ENCODE assay signal across 22 cellular contexts in genomic region chr7:508461-509170, GRCh38. TPM values are rescaled to one million over a fixed set of nuclear protein-coding genes. Genes with fewer than 3 reads are reported as not detected.
DNase-seq lines count a peak whose midpoint lies in the region; ATAC-seq, FAIRE-seq and TF ChIP-seq lines count a peak whose summit lies in the region.
"Had no signal": no experiment of that assay in that cellular context is flagged by ENCODE, and none has a peak within 500 bp of the region (broad histone marks: within the 10 kb centered on the region; RNA-seq: fewer than 3 reads in every experiment).

No MANE protein-coding gene starts in this region.

- intact Hi-C loops in Right ventricle myocardium superior (cut with DNase I), result no loop called here
- intact Hi-C loops in pancreas (cut with DNase I), result loop anchor here in 2 of 3 donors (5.0 to 10.0 kb wide), 2 partner anchors 144 to 166 kb away; no protein-coding TSS in a partner anchor

- ATAC-seq in Right ventricle myocardium superior (ENCODE audit: poor library complexity) (no peak), pancreas (no peak)
- ATAC-seq: HCT116 had no signal

- 98% methylated on average over 12 of the region's 12 CpGs for WGBS in hepatocyte (ENCODE audit: low lambda C conversion rate, missing lambda C conversion rate)
- WGBS in pancreas, 2 donors, result 90 to 96% methylated on average over 11 to 12 of the region's 12 CpGs

- no peak overlapping the region for H3K27ac ChIP-seq in right atrium auricular region
- peak overlapping the region; percentile 62 for H3K27ac ChIP-seq in hepatocyte
- no peak overlapping the region for H3K27ac ChIP-seq in pancreas
- H3K27ac ChIP-seq: GM23248, SJCRH30 had no signal

- peaks cover 15% of the 10 kb centered on the region for H4K20me1 ChIP-seq in hepatocyte (ENCODE audit: insufficient read depth, poor library complexity, severe bottlenecking)

- DNase-seq in Right ventricle myocardium superior (peak; percentile 27), right atrium auricular region (ENCODE audit: low spot score) (no peak), hepatocyte (ENCODE audit: low spot score) (no peak), pancreas (peak in 4 of 6 donors; percentile 3 to 55 (median 42)), NCI-H2196 treated with DMSO at 0.1 percent for 48 hours (lab: John Stamatoyannopoulos, UW; ENCODE audit: unreplicated experiment) (no peak), ureter (ENCODE audit: low spot score) (no peak), NCI-H2081 (lab: John Stamatoyannopoulos, UW) (no peak)
- no peak for DNase-seq in activated naive CD4-positive, alpha-beta T cell (lab: John Stamatoyannopoulos, UW)
- DNase-seq: 8988T; CD4-positive, CD25-positive, alpha-beta regulatory T cell; DMS153; GDM1; GM23248; KG1; NCI-H1105 treated with DMSO at 0.1 percent for 48 hours; NCI-H1694; NCI-H2107; NCI-H345; NCI-H524 treated with DMSO at 0.1 percent for 48 hours; SJCRH30 had no signal

- H3K36me3 ChIP-seq in right atrium auricular region (peaks cover 59% of the 10 kb centered on the region), hepatocyte (replicated peaks; ENCODE audit: insufficient read depth, low read depth) (no peaks in the 10 kb centered on the region), pancreas (peaks cover 3 to 38% (median 14%) of the 10 kb centered on the region in 3 donors)
- H3K36me3 ChIP-seq: SJCRH30 had no signal

- no peak overlapping the region for H3K4me3 ChIP-seq in right atrium auricular region
- H3K4me3 ChIP-seq in hepatocyte, result no peak overlapping the region
- no peak overlapping the region for H3K4me3 ChIP-seq in pancreas
- H3K4me3 ChIP-seq: GM23248, SJCRH30 had no signal

- H3K79me2 ChIP-seq in hepatocyte, result peaks cover 26% of the 10 kb centered on the region

- H3K9me2 ChIP-seq in hepatocyte (replicated peaks; ENCODE audit: insufficient read depth), result no peaks in the 10 kb centered on the region

- H3K4me2 ChIP-seq in hepatocyte, result no peak overlapping the region

- no peaks in the 10 kb centered on the region for H3K9me3 ChIP-seq in right atrium auricular region
- no peaks in the 10 kb centered on the region for H3K9me3 ChIP-seq in hepatocyte (ENCODE audit: low read depth)
- no peaks in the 10 kb centered on the region for H3K9me3 ChIP-seq in pancreas
- H3K9me3 ChIP-seq: Caco-2, SJCRH30 had no signal

- H2AFZ ChIP-seq in hepatocyte, result no peak overlapping the region
- H2AFZ ChIP-seq: GM23248 had no signal

- no peak for FAIRE-seq in pancreas (lab: Jason Lieb, UNC)

- TF ChIP-seq CTCF in right atrium auricular region (IDR thresholded peaks at IDR 0.05) (no peak), hepatocyte (IDR thresholded peaks at IDR 0.05; ENCODE audit: poor library complexity) (no peak), pancreas (IDR thresholded peaks at IDR 0.05) (no peak)

- H3K4me1 ChIP-seq in right atrium auricular region (peaks cover 0 to 40% of the 10 kb centered on the region in 2 donors), hepatocyte (ENCODE audit: insufficient read depth) (peaks cover 24% of the 10 kb centered on the region), pancreas (peaks cover 27 to 41% (median 30%) of the 10 kb centered on the region in 3 donors)
- H3K4me1 ChIP-seq: SJCRH30 had no signal

- H3K27me3 ChIP-seq in right atrium auricular region, result no peaks in the 10 kb centered on the region
- no peaks in the 10 kb centered on the region for H3K27me3 ChIP-seq in hepatocyte
- H3K27me3 ChIP-seq in pancreas, result no peaks in the 10 kb centered on the region
- H3K27me3 ChIP-seq: SJCRH30 had no signal

RNA-seq across cellular contexts. Expression of gene PDGFA, which starts 11.0 kb away (rescaled TPM):
- total RNA-seq in Right ventricle myocardium superior (34.5 TPM), right atrium auricular region (10 to 100 TPM; 31.8 to 34.2 TPM), hepatocyte (56.6 and 63.1 TPM in 2 replicates), pancreas (100 to 1,000 TPM in 1 of 6 donors, 10 to 100 TPM in 5; 54.1 to 175 (median 81.5) TPM), ureter (31.5 TPM)
- polyA plus RNA-seq in hepatocyte (22.3 and 30.7 TPM in 2 replicates), pancreas (10 to 100 TPM; 53.3 to 60.4 TPM)
- polyA plus RNA-seq: CD4-positive, CD25-positive, alpha-beta regulatory T cell had no signal

Comparison
In these comparisons a context has a peak if more than half of its experiments do, and no peak if none do; other contexts are left out.
1. DNase-seq: peak in Right ventricle myocardium superior (single experiment) and pancreas (4 of 6); none in right atrium auricular region (single experiment), hepatocyte (single experiment), NCI-H2196 treated with DMSO at 0.1 percent for 48 hours (single experiment), ureter (single experiment), NCI-H2081 (0 of 2) and activated naive CD4-positive, alpha-beta T cell (0 of 4).